17 cellular contexts compared by ENCODE assay signal in genomic region chr3:74091204-74091603, GRCh38.
"Had no signal": no experiment of that assay in that cellular context is flagged by ENCODE, and none has a peak within 500 bp of the region (broad histone marks: within the 10 kb centered on the region; RNA-seq: fewer than 3 reads in every experiment).

No MANE protein-coding gene starts in this region.

- H3K4me3 ChIP-seq: K562, SJSA1, SK-N-MC had no signal

- H3K4me1 ChIP-seq: SJSA1 had no signal

- ATAC-seq: HepG2, K562 had no signal

- DNase-seq: NCI-H1092, NCI-H1417 treated with DMSO at 0.1 percent for 48 hours, NCI-H146, NCI-H187, NCI-H2029, NCI-H2081 treated with DMSO at 0.1 percent for 48 hours, NCI-H2171, NCI-H446 treated with DMSO at 0.1 percent for 48 hours, NCI-H526, NCI-H82, Right ventricle myocardium superior, RPMI8226, SIG-M5 had no signal

- H3K27ac ChIP-seq: SJSA1, SK-N-MC had no signal

- H3K27me3 ChIP-seq: SJSA1 had no signal

- H3K9me3 ChIP-seq: SJSA1 had no signal

- H3K36me3 ChIP-seq: SJSA1 had no signal
